Comparison of ENCODE assay signal across 6 cellular contexts in genomic region chr4:663438-664428, GRCh38. TPM values are rescaled to one million over a fixed set of nuclear protein-coding genes. Genes with fewer than 3 reads are reported as not detected.
DNase-seq lines count a peak whose midpoint lies in the region; ATAC-seq and TF ChIP-seq lines count a peak whose summit lies in the region.

No MANE protein-coding gene starts in this region.

- no peaks in the 10 kb centered on the region for H3K36me3 ChIP-seq in right lobe of liver

- H3K9me3 Mint-ChIP-seq in stimulated activated naive CD8-positive, alpha-beta T cell treated with anti-CD3 and anti-CD28 coated beads, Interleukin-15, amount 100 ng/mL, for 72 hours = no peaks in the 10 kb centered on the region

- 0% methylated on average over 2 of the region's 80 CpGs for WGBS in right lobe of liver (ENCODE audit: insufficient coverage, low coverage, low lambda C conversion rate, missing lambda C conversion rate)

- no peak for TF ChIP-seq CTCF in right lobe of liver (IDR thresholded peaks at IDR 0.05)

- no peaks in the 10 kb centered on the region for H3K27me3 Mint-ChIP-seq in stimulated activated naive CD8-positive, alpha-beta T cell treated with anti-CD3 and anti-CD28 coated beads, Interleukin-15, amount 100 ng/mL, for 72 hours

- DNase-seq in Kasumi-1 (lab: John Stamatoyannopoulos, UW) (peak; percentile 64 to 82), right lobe of liver (peak in 2 of 3 donors; percentile 49 to 66), cortex of kidney (lab: John Stamatoyannopoulos, UW) (no peak)
- DNase-seq in activated effector memory CD4-positive, alpha-beta T cell treated with anti-CD3 and anti-CD28 coated beads, Interleukin-2, amount 50 U/mL, for 16 hours = peak; percentile 90
- peak; percentile 71 to 82 for DNase-seq in stimulated activated naive CD8-positive, alpha-beta T cell treated with anti-CD3 and anti-CD28 coated beads, Interleukin-15, amount 100 ng/mL, for 72 hours

- no peak for TF ChIP-seq POLR2A in right lobe of liver (IDR thresholded peaks at IDR 0.05)

- peak overlapping the region; percentile 38 to 56 (median 42) for H3K4me3 ChIP-seq in right lobe of liver

- intact Hi-C loops in right lobe of liver (cut with DNase I) = no loop called here

- peak overlapping the region; percentile 91 to 93 for H3K4me3 Mint-ChIP-seq in stimulated activated naive CD8-positive, alpha-beta T cell treated with anti-CD3 and anti-CD28 coated beads, Interleukin-15, amount 100 ng/mL, for 72 hours

- ATAC-seq in GM18868 (IDR thresholded peaks at IDR 0.05; ENCODE audit: unreplicated experiment) (peak; percentile 67), right lobe of liver (peak; percentile 44 to 67 (median 56))
- ATAC-seq in stimulated activated naive CD8-positive, alpha-beta T cell treated with anti-CD3 and anti-CD28 coated beads, Interleukin-15, amount 100 ng/mL, for 72 hours = peak; percentile 83

- H3K9me3 ChIP-seq in right lobe of liver = no peaks in the 10 kb centered on the region

- peak overlapping the region; percentile 94 to 97 for H3K27ac Mint-ChIP-seq in stimulated activated naive CD8-positive, alpha-beta T cell treated with anti-CD3 and anti-CD28 coated beads, Interleukin-15, amount 100 ng/mL, for 72 hours

- peak overlapping the region in 1 of 3 donors; percentile 18 for H3K27ac ChIP-seq in right lobe of liver

- no peaks in the 10 kb centered on the region for H3K27me3 ChIP-seq in right lobe of liver

- H3K4me1 Mint-ChIP-seq in stimulated activated naive CD8-positive, alpha-beta T cell treated with anti-CD3 and anti-CD28 coated beads, Interleukin-15, amount 100 ng/mL, for 72 hours = peaks cover 35% of the 10 kb centered on the region

- H3K4me1 ChIP-seq in right lobe of liver = no peaks in the 10 kb centered on the region

RNA-seq across cellular contexts. Expression of gene ATP5ME, which starts 10.3 kb away (rescaled TPM):
- 100 to 1,000 TPM in 4 of 6 experiments, 10 to 100 TPM in 2; 78.2 to 225 (median 162) TPM for total RNA-seq in right lobe of liver

RNA-seq across cellular contexts. Expression of gene MYL5, which starts 10.6 kb away (rescaled TPM):
- total RNA-seq in right lobe of liver = 1 to 10 TPM; 6.9 to 9.2 (median 8.4) TPM

RNA-seq across cellular contexts. Expression of gene SLC49A3, which starts 25.2 kb away (rescaled TPM):
- total RNA-seq in right lobe of liver = 1 to 10 TPM; 2.9 to 9.0 (median 5.2) TPM

RNA-seq across cellular contexts. Expression of gene PDE6B, which starts 38.4 kb away (rescaled TPM):
- total RNA-seq in right lobe of liver = 1 to 10 TPM in 1 of 6 experiments, under 1 TPM in 4, not detected in 1; 0.24 to 1.9 (median 0.76) TPM

RNA-seq across cellular contexts. Expression of gene PCGF3, which starts 41.9 kb away (rescaled TPM):
- total RNA-seq in right lobe of liver = 10 to 100 TPM; 13.0 to 23.5 (median 14.7) TPM
